ENCODE assay signal across 8 cellular contexts in genomic region chr13:49248433-49249002, GRCh38. TPM values are rescaled to one million over a fixed set of nuclear protein-coding genes. Genes with fewer than 3 reads are reported as not detected.
DNase-seq lines count a peak whose midpoint lies in the region; ATAC-seq and TF ChIP-seq lines count a peak whose summit lies in the region.

No MANE protein-coding gene starts in this region.

- H3K36me3 Mint-ChIP-seq in memory B cell = peaks cover 6% of the 10 kb centered on the region

- no peaks in the 10 kb centered on the region for H3K36me3 ChIP-seq in GM06990 (ENCODE audit: control insufficient read depth, insufficient read depth, low read length)
- peaks cover 7% of the 10 kb centered on the region; the same call in 1 of the 2 replicates for H3K36me3 ChIP-seq in HAP-1 (replicated peaks)
- no peaks in the 10 kb centered on the region for H3K36me3 ChIP-seq in upper lobe of left lung

- WGBS in upper lobe of left lung, 2 donors = 2 to 3% methylated on average over 18 of the region's 18 CpGs

- peak overlapping the region; percentile 98 for H3K27ac Mint-ChIP-seq in memory B cell

- H3K9me3 Mint-ChIP-seq in memory B cell = no peaks in the 10 kb centered on the region

- peak; percentile 21 for TF ChIP-seq CTCF in GM06990 (IDR thresholded peaks at IDR 0.05; ENCODE audit: insufficient read depth, low read length, poor library complexity, severe bottlenecking)
- no peak for TF ChIP-seq CTCF in upper lobe of left lung (IDR thresholded peaks at IDR 0.05)

- no peak for TF ChIP-seq EP300 in upper lobe of left lung (IDR thresholded peaks at IDR 0.05)

- peaks cover 11% of the 10 kb centered on the region for H3K4me1 ChIP-seq in HAP-1
- peaks cover 7 to 28% (median 20%) of the 10 kb centered on the region in 4 donors for H3K4me1 ChIP-seq in upper lobe of left lung

- H3K27me3 Mint-ChIP-seq in memory B cell = no peaks in the 10 kb centered on the region

- DNase-seq in GM06990 (ENCODE audit: extremely low read depth, insufficient read length) (no peak), HAP-1 (ENCODE audit: low spot score in 2 of 2) (no peak), RKO (ENCODE audit: low spot score) (peak; percentile 22), dermis blood vessel endothelial cell (peak; percentile 41), memory B cell (ENCODE audit: low spot score in 2 of 2) (no peak), upper lobe of left lung (peak in 1 of 2 donors; percentile 40)

- in situ Hi-C loops in HAP-1 (cut with MboI; ENCODE audit: low sequenced_read_pairs) = no loop called here

- peak overlapping the region; percentile 77 for H3K4me3 ChIP-seq in GM06990 (replicated peaks; ENCODE audit: low read depth, low read length)
- peak overlapping the region; percentile 71 for H3K4me3 ChIP-seq in HAP-1
- peak overlapping the region; percentile 66 to 90 (median 82) for H3K4me3 ChIP-seq in upper lobe of left lung

- H3K4me1 Mint-ChIP-seq in memory B cell = peaks cover 19% of the 10 kb centered on the region

- H3K4me3 Mint-ChIP-seq in memory B cell = peak overlapping the region; percentile 99

- no peaks in the 10 kb centered on the region for H3K27me3 ChIP-seq in GM06990 (replicated peaks; ENCODE audit: control insufficient read depth, insufficient read depth, low read length)
- no peaks in the 10 kb centered on the region for H3K27me3 ChIP-seq in HAP-1 (ENCODE audit: low read depth)
- H3K27me3 ChIP-seq in upper lobe of left lung = no peaks in the 10 kb centered on the region

- TF ChIP-seq POLR2A in upper lobe of left lung (IDR thresholded peaks at IDR 0.05) = no peak

- peak overlapping the region; percentile 89 to 97 (median 94) for H3K27ac ChIP-seq in upper lobe of left lung

- ATAC-seq in memory B cell (ENCODE audit: low read depth) (peak; percentile 19), upper lobe of left lung (ENCODE audit: low FRiP score in 2 of 2) (peak; percentile 55 to 64), GM19452 (IDR thresholded peaks at IDR 0.05; ENCODE audit: unreplicated experiment) (no peak), GM18858 (IDR thresholded peaks at IDR 0.05; ENCODE audit: unreplicated experiment) (no peak)

- no peaks in the 10 kb centered on the region for H3K9me3 ChIP-seq in HAP-1
- no peaks in the 10 kb centered on the region for H3K9me3 ChIP-seq in upper lobe of left lung

RNA-seq across cellular contexts. Expression of gene CDADC1, which starts 0.8 kb away (rescaled TPM):
- total RNA-seq in dermis blood vessel endothelial cell (2.7 TPM in 2 replicates), upper lobe of left lung (10 to 100 TPM in 4 of 6 donors, 1 to 10 TPM in 2; 4.2 to 16.4 (median 10.6) TPM)

RNA-seq across cellular contexts. Expression of gene MLNR, which starts 28.4 kb away (rescaled TPM):
- total RNA-seq in dermis blood vessel endothelial cell (not detected in 2 replicates), upper lobe of left lung (under 1 TPM in 2 of 6 donors, not detected in 4; 0.30 to 0.49 TPM)

Comparison
In these comparisons a context has a peak if more than half of its experiments do, and no peak if none do; other contexts are left out.
1. DNase-seq: peak in RKO (single experiment) and dermis blood vessel endothelial cell (single experiment); none in GM06990 (single experiment), HAP-1 (0 of 2) and memory B cell (0 of 2).
2. ATAC-seq: peak in memory B cell (single experiment) and upper lobe of left lung (2 of 2); none in GM19452 (single experiment) and GM18858 (single experiment).
3. Peak in every context shown above with its lines, with median percentiles within 50 percentile points of each other: H3K4me3 ChIP-seq.